In the genomic region with DNA sequence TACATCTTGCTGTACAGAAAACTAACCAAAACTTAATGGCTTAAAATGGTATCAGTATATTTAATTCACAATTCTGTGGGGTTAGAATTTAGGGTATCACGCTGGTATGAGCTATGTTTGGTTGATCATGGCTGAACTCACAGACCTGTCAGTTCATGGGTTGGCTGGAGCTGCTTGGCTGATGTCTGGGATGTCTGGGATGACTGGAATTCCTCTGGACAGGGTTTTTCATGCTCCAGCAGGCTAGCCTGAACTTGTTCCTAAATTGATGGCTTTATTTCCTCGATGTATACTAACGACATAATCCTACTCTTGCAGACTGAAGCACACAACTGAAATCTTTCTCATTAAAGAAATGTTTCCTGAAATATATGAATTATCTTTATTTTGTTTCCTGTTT, we compare ENCODE assay signal across 18 cellular contexts.
A peak's percentile ranks its signal among the peaks of the same experiment; 100 is the strongest.
DNase-seq lines count a peak whose midpoint lies in the region; ATAC-seq and TF ChIP-seq lines count a peak whose summit lies in the region.
"Had no signal": no experiment of that assay in that cellular context is flagged by ENCODE, and none has a peak within 500 bp of the region (broad histone marks: within the 10 kb centered on the region; RNA-seq: fewer than 3 reads in every experiment).

No MANE protein-coding gene starts in this region.

- H2BK12ac ChIP-seq in mesenchymal stem cell (ENCODE audit: low read length in 2 of 2): no peak overlapping the region

- H3K79me1 ChIP-seq in mesenchymal stem cell (replicated peaks; ENCODE audit: low read length, poor library complexity, severe bottlenecking): no peaks in the 10 kb centered on the region

- H4K8ac ChIP-seq in mesenchymal stem cell (ENCODE audit: low read length): no peak overlapping the region

- ATAC-seq in left lobe of liver (no peak), HG03432 (IDR thresholded peaks at IDR 0.05; ENCODE audit: unreplicated experiment) (no peak)
- ATAC-seq: activated naive CD4-positive, alpha-beta T cell treated with anti-CD3 and anti-CD28 coated beads, Interleukin-2, amount 50 U/mL, for 72 hours; HCT116; Panc1 had no signal

- H4K91ac ChIP-seq in mesenchymal stem cell (ENCODE audit: low read length): no peak overlapping the region

- H3K27me3 ChIP-seq in mesenchymal stem cell (ENCODE audit: control insufficient read depth in 1 of 2, insufficient read depth in 1 of 2, low read length in 2 of 2): no peaks in the 10 kb centered on the region

- no peak overlapping the region for H3K14ac ChIP-seq in mesenchymal stem cell (ENCODE audit: low read length in 2 of 2)

- H3K23ac ChIP-seq in mesenchymal stem cell (ENCODE audit: low read length in 2 of 2): no peak overlapping the region

- peak overlapping the region; percentile 64 for H3K27ac ChIP-seq in mesenchymal stem cell (ENCODE audit: low read length, poor library complexity, severe bottlenecking)
- H3K27ac ChIP-seq: HL-60 had no signal

- H2BK120ac ChIP-seq in mesenchymal stem cell (ENCODE audit: low read depth, low read length): no peak overlapping the region

- 75% methylated on average over 3 of the region's 3 CpGs for WGBS in mesenchymal stem cell

- H3K9ac ChIP-seq in mesenchymal stem cell (ENCODE audit: low read length): no peak overlapping the region

- H3K4ac ChIP-seq in mesenchymal stem cell (ENCODE audit: low read depth in 1 of 2, low read length in 2 of 2): no peak overlapping the region

- H3K9me3 ChIP-seq in mesenchymal stem cell (ENCODE audit: control insufficient read depth, low read length): no peaks in the 10 kb centered on the region

- DNase-seq in Caki2 (ENCODE audit: low read depth) (peak; percentile 34), NCI-H226 (peak; percentile 16), epithelial cell of esophagus (ENCODE audit: low read depth) (peak; percentile 94), mesenchymal stem cell (no peak), left lobe of liver (ENCODE audit: low spot score) (no peak), T-helper 2 cell (no peak)
- no peak for DNase-seq in stimulated activated CD4-positive, alpha-beta T cell treated with anti-CD3 and anti-CD28 coated beads, Interleukin-12 subunit alpha, Interleukin-12 subunit beta, amount 100 ng/mL, for 4 hours
- DNase-seq: activated CD8-positive, alpha-beta memory T cell treated with anti-CD3 and anti-CD28 coated beads, Interleukin-2, amount 50 U/mL, for 4 hours; Calu3; hypothalamus; NCI-H1930; NCI-H526 treated with DMSO at 0.1 percent for 48 hours; T-helper 1 cell had no signal

- in situ Hi-C loops in Caki2 (cut with HindIII; ENCODE audit: low pct_unique_long_range_greater_than_20kb, low sequenced_read_pairs): no loop called here

- no peak overlapping the region for H2BK15ac ChIP-seq in mesenchymal stem cell (ENCODE audit: low read depth, poor library complexity, severe bottlenecking)

- no peak overlapping the region for H2AK5ac ChIP-seq in mesenchymal stem cell (ENCODE audit: low read length, severe bottlenecking)

- H2AFZ ChIP-seq in mesenchymal stem cell (ENCODE audit: low read depth, low read length): no peak overlapping the region

- no peak overlapping the region for H3K4me2 ChIP-seq in mesenchymal stem cell (ENCODE audit: low read length, poor library complexity, severe bottlenecking)

- TF ChIP-seq CTCF in epithelial cell of esophagus (IDR thresholded peaks at IDR 0.05; ENCODE audit: insufficient read depth, low read depth, low read length, missing control alignments): no peak

- no peak overlapping the region for H2BK5ac ChIP-seq in mesenchymal stem cell (ENCODE audit: low read depth, low read length, poor library complexity, severe bottlenecking)

- H3K4me3 ChIP-seq in epithelial cell of esophagus (ENCODE audit: low read length): no peak overlapping the region
- no peak overlapping the region for H3K4me3 ChIP-seq in mesenchymal stem cell (ENCODE audit: insufficient read depth in 1 of 2, low read depth in 1 of 2, low read length in 2 of 2)

- H3K4me1 ChIP-seq in mesenchymal stem cell (ENCODE audit: control insufficient read depth, insufficient read depth, low read depth, low read length): no peaks in the 10 kb centered on the region

- no peaks in the 10 kb centered on the region for H3K36me3 ChIP-seq in mesenchymal stem cell (ENCODE audit: control insufficient read depth in 1 of 2, insufficient read depth in 2 of 2, low read depth in 1 of 2, low read length in 2 of 2)

- H3K18ac ChIP-seq in mesenchymal stem cell (ENCODE audit: low read depth in 1 of 2, low read length in 2 of 2): no peak overlapping the region

Comparison
In these comparisons a context has a peak if more than half of its experiments do, and no peak if none do; other contexts are left out.
1. DNase-seq: peak in Caki2 (single experiment), NCI-H226 (single experiment) and epithelial cell of esophagus (single experiment); none in mesenchymal stem cell (single experiment), left lobe of liver (single experiment), T-helper 2 cell (0 of 5) and stimulated activated CD4-positive, alpha-beta T cell treated with anti-CD3 and anti-CD28 coated beads, Interleukin-12 subunit alpha, Interleukin-12 subunit beta, amount 100 ng/mL, for 4 hours (single experiment).